ENCODE assay signal across 4 cellular contexts in the genomic region with DNA sequence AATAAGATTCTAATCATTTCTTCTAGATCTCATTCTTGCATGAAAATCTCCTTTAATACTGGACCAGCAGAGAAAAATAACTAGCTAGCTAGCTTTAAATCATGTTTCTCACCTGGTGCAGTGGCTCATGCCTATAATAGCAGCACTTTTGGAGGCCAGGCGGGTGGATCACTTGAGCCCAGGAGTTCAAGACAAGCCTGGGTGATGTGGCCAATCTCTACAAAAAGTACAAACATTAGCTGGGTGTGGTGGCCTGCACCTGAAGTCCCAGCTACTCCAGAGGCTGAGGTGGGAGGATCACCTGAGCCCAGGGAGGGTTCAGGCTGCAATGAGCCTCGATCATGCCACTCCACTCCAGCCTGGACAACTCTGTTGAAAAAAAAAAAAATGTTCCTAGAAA.
"Had no signal": no experiment of that assay in that cellular context is flagged by ENCODE, and none has a peak within 500 bp of the region (broad histone marks: within the 10 kb centered on the region; RNA-seq: fewer than 3 reads in every experiment).

No MANE protein-coding gene starts in this region.

- H3K4me3 ChIP-seq: GM23248 had no signal

- DNase-seq: GM23248, H9, HCEC 1CT had no signal

- H3K4me3 Mint-ChIP-seq: H9, IgD-negative memory B cell had no signal

- H2AFZ ChIP-seq: GM23248 had no signal

- H3K36me3 Mint-ChIP-seq: IgD-negative memory B cell had no signal

- H3K4me1 Mint-ChIP-seq: IgD-negative memory B cell had no signal

- H3K27ac ChIP-seq: GM23248 had no signal

- H3K27ac Mint-ChIP-seq: IgD-negative memory B cell had no signal
